ENCODE assay signal across 8 cellular contexts in the genomic region with DNA sequence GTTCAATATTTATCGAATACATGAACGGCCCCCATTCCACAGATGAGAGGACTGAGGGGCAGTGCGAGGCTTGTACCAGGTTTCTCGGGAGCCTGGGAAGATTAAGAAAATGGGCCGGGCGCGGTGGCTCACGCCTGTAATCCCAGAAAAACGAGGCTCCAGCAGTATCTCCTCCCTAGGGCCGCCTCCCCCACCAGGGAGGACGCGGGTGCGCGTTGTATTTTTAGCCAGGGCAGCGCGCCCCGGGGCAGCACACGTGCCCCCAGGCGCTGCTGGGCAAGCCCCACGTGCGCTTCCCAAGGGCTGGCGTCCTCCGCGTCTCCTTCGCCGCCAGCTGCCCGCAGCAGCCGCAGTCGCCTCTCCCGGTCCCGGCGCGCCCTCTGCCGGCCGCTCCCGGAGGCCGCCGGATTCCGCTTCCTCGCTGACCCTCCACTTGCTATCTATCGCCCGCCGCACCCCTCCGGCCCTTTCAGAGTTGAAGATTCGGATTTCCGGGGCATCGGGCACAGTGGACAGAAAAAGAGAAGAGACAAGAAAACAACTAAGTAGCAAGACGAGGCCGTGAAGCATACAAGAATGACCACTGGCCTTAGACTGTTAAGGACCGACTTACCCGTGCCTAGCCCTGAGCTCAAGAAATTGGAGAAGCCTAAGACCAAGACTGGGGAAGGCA. TPM values are rescaled to one million over a fixed set of nuclear protein-coding genes. Genes with fewer than 3 reads are reported as not detected.
A peak's percentile ranks its signal among the peaks of the same experiment; 100 is the strongest.
DNase-seq lines count a peak whose midpoint lies in the region; ATAC-seq and TF ChIP-seq lines count a peak whose summit lies in the region.

No MANE protein-coding gene starts in this region.

- peak overlapping the region; percentile 89 for H3K4me2 ChIP-seq in DOHH2 (ENCODE audit: low read length)
- H3K4me2 ChIP-seq in osteoblast (ENCODE audit: insufficient read depth, low read length) = peak overlapping the region; percentile 53

- TF ChIP-seq POLR2A in upper lobe of left lung (IDR thresholded peaks at IDR 0.05) = no peak

- no peaks in the 10 kb centered on the region for H3K9me2 ChIP-seq in DOHH2 (replicated peaks; ENCODE audit: control insufficient read depth, low read length)

- H3K36me3 ChIP-seq in DOHH2 (ENCODE audit: control insufficient read depth, low read length) (no peaks in the 10 kb centered on the region), osteoblast (ENCODE audit: insufficient read depth, low read length) (no peaks in the 10 kb centered on the region), upper lobe of left lung (no peaks in the 10 kb centered on the region)

- H3K9me3 ChIP-seq in DOHH2 (ENCODE audit: control insufficient read depth, insufficient read depth, low read length) = no peaks in the 10 kb centered on the region
- H3K9me3 ChIP-seq in osteoblast (ENCODE audit: low read depth, low read length) = no peaks in the 10 kb centered on the region
- H3K9me3 ChIP-seq in upper lobe of left lung = no peaks in the 10 kb centered on the region

- peak; percentile 83 to 95 for ATAC-seq in upper lobe of left lung (ENCODE audit: low FRiP score in 2 of 2)
- no peak for ATAC-seq in GM19467 (IDR thresholded peaks at IDR 0.05; ENCODE audit: unreplicated experiment)

- H3K79me2 ChIP-seq in DOHH2 (ENCODE audit: control insufficient read depth, low read length) = no peaks in the 10 kb centered on the region
- H3K79me2 ChIP-seq in osteoblast (ENCODE audit: insufficient read depth, low read length) = no peaks in the 10 kb centered on the region

- 0 out of 2 replicates have a peak, but pooled peaks cover 2% of the 10 kb centered on the region for H3F3A ChIP-seq in DOHH2 (ENCODE audit: control insufficient read depth, insufficient read depth)

- H3K4me1 ChIP-seq in DOHH2 (ENCODE audit: control insufficient read depth, low read length) (peaks cover 23% of the 10 kb centered on the region), osteoblast (ENCODE audit: insufficient read depth, low read length) (peaks cover 3% of the 10 kb centered on the region), upper lobe of left lung (peaks cover 24 to 34% (median 25%) of the 10 kb centered on the region in 4 donors)

- H3K27me3 ChIP-seq in DOHH2 (ENCODE audit: control insufficient read depth, low read length) (peaks cover 28% of the 10 kb centered on the region), osteoblast (ENCODE audit: insufficient read depth, low read length) (peaks cover 34% of the 10 kb centered on the region), upper lobe of left lung (peaks cover 0 to 16% (median 15%) of the 10 kb centered on the region in 4 donors)

- H2AFZ ChIP-seq in osteoblast (ENCODE audit: low read length) = peak overlapping the region; percentile 75

- no peak overlapping the region for H3K27ac ChIP-seq in DOHH2 (ENCODE audit: low read depth, low read length)
- no peak overlapping the region for H3K27ac ChIP-seq in osteoblast (ENCODE audit: low read depth, low read length)
- peak overlapping the region in 1 of 4 donors; percentile 30 for H3K27ac ChIP-seq in upper lobe of left lung

- TF ChIP-seq EP300 in upper lobe of left lung (IDR thresholded peaks at IDR 0.05) = peak in 1 of 4 donors; percentile 57

- peak overlapping the region; percentile 49 for H3K4me3 ChIP-seq in DOHH2 (ENCODE audit: low read length)
- H3K4me3 ChIP-seq in Jurkat, Clone E6-1 (ENCODE audit: low read length) = peak overlapping the region; percentile 3; the same call in 1 of the 2 replicates
- peak overlapping the region; percentile 42 for H3K4me3 ChIP-seq in osteoblast (ENCODE audit: insufficient read depth, low read length)
- peak overlapping the region in 2 of 4 donors; percentile 9 to 20 for H3K4me3 ChIP-seq in upper lobe of left lung

- DNase-seq in Jurkat, Clone E6-1 (ENCODE audit: low read depth, low spot score) = no peak
- DNase-seq in SHP77 (lab: John Stamatoyannopoulos, UW) = peak; percentile 81 to 92
- peak; percentile 68 for DNase-seq in activated naive CD4-positive, alpha-beta T cell treated with Interleukin-2 at 50 U/mL for 16 hours
- peak; percentile 86 for DNase-seq in glomerular visceral epithelial cell (ENCODE audit: extremely low spot score)
- peak; percentile 100 for DNase-seq in osteoblast (ENCODE audit: insufficient read length, low spot score, missing footprints)
- DNase-seq in upper lobe of left lung = peak; percentile 83 to 98

- peak; percentile 93 for TF ChIP-seq CTCF in DOHH2 (IDR thresholded peaks at IDR 0.05; ENCODE audit: low read depth, low read length, poor library complexity, severe bottlenecking)
- TF ChIP-seq CTCF in osteoblast (IDR thresholded peaks at IDR 0.05; ENCODE audit: extremely low read depth, low read depth, low read length) = peak; percentile 74
- TF ChIP-seq CTCF in upper lobe of left lung (IDR thresholded peaks at IDR 0.05) = peak; percentile 93 to 98 (median 96)

- 4% methylated on average over 25 to 47 of the region's 51 CpGs for WGBS in upper lobe of left lung, 2 donors

- H4K20me1 ChIP-seq in DOHH2 (ENCODE audit: control insufficient read depth, insufficient read depth, low read depth, low read length) (no peaks in the 10 kb centered on the region), osteoblast (ENCODE audit: insufficient read depth, low read length) (peaks cover 3% of the 10 kb centered on the region)

RNA-seq across cellular contexts. Expression of a gene that starts 1.9 kb away (rescaled TPM):
- polyA plus RNA-seq in Jurkat, Clone E6-1 (2012; ENCODE audit: insufficient read depth, insufficient read length) = 34.9 TPM
- total RNA-seq in osteoblast (under 0.01 TPM in 1 of 2 replicates, not detected in the other), upper lobe of left lung (1 to 10 TPM in 3 of 6 donors, under 1 TPM in 2, not detected in 1; 0.14 to 2.2 (median 1.2) TPM)

RNA-seq across cellular contexts. Expression of a gene that starts 11.1 kb away (rescaled TPM):
- polyA plus RNA-seq in Jurkat, Clone E6-1 (2012; ENCODE audit: insufficient read depth, insufficient read length) = 982 TPM
- total RNA-seq in osteoblast (436 and 491 TPM in 2 replicates), upper lobe of left lung (100 to 1,000 TPM in 5 of 6 donors, 10 to 100 TPM in 1; 84.9 to 303 (median 207) TPM)

RNA-seq across cellular contexts. Expression of a gene that starts 14.8 kb away (rescaled TPM):
- polyA plus RNA-seq in Jurkat, Clone E6-1 (2012; ENCODE audit: insufficient read depth, insufficient read length) = 0.59 TPM
- total RNA-seq in osteoblast (under 0.01 and 0.29 TPM in 2 replicates), upper lobe of left lung (1 to 10 TPM; 1.0 to 5.2 (median 1.2) TPM)

RNA-seq across cellular contexts. Expression of a gene that starts 18.8 kb away (rescaled TPM):
- polyA plus RNA-seq in Jurkat, Clone E6-1 (2012; ENCODE audit: insufficient read depth, insufficient read length) = 157 TPM
- total RNA-seq in osteoblast (46.9 and 48.1 TPM in 2 replicates), upper lobe of left lung (100 to 1,000 TPM in 2 of 6 donors, 10 to 100 TPM in 4; 55.2 to 109 (median 95.7) TPM)

RNA-seq across cellular contexts. Expression of a gene that starts 32.8 kb away (rescaled TPM):
- 35.2 TPM for polyA plus RNA-seq in Jurkat, Clone E6-1 (2012; ENCODE audit: insufficient read depth, insufficient read length)
- 14.7 and 18.8 TPM in 2 replicates for total RNA-seq in osteoblast
- 10 to 100 TPM; 14.2 to 77.5 (median 37.5) TPM for total RNA-seq in upper lobe of left lung
